In the genomic region with DNA sequence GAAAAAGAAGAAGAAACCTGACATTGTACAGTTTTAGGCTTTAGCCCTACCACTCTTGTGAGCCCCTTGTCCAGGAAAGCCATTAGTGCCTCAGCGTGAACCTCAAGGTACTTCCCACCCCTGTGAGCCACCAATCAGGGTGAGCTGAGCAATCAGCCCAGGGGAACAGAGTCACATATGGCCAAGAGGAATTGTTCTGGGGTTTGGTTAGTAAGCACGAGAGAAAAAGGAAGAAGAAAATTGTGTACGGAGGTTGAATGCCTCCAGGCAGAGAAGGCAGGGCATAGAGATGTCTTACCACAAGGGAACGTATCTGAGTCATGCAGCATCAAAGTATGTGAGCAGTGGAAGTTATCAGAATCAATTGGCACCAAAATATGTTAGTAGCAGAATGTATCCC, we compare ENCODE assay signal across 8 cellular contexts. TPM values are rescaled to one million over a fixed set of nuclear protein-coding genes. Genes with fewer than 3 reads are reported as not detected.
DNase-seq lines count a peak whose midpoint lies in the region; ATAC-seq and TF ChIP-seq lines count a peak whose summit lies in the region.

No MANE protein-coding gene starts in this region.

- peak overlapping the region; percentile 80 for H3K27ac ChIP-seq in VCaP

- DNase-seq in GM03348 (ENCODE audit: low spot score) (peak; percentile 57), myocyte (ENCODE audit: low read depth) (peak; percentile 34), NCI-H774 (lab: John Stamatoyannopoulos, UW) (no peak), NCI-H446 treated with DMSO at 0.1 percent for 48 hours (lab: John Stamatoyannopoulos, UW) (no peak)

- ATAC-seq in HG03460 (IDR thresholded peaks at IDR 0.05; ENCODE audit: unreplicated experiment) (peak; percentile 54), HG03039 (IDR thresholded peaks at IDR 0.05; ENCODE audit: unreplicated experiment) (no peak), GM18861 (IDR thresholded peaks at IDR 0.05; ENCODE audit: unreplicated experiment) (no peak)

- TF ChIP-seq CTCF in VCaP (conservative IDR thresholded peaks at IDR 0.05), result no peak

RNA-seq across cellular contexts. Expression of a gene that starts 33.0 kb away (rescaled TPM):
- 81.9 and 82.2 TPM in 2 replicates for total RNA-seq in myocyte
- polyA plus RNA-seq in myocyte (2012), result 16.5 TPM

Comparison
In these comparisons a context has a peak if more than half of its experiments do, and no peak if none do; other contexts are left out.
1. DNase-seq: peak in GM03348 (single experiment) and myocyte (single experiment); none in NCI-H774 (single experiment) and NCI-H446 treated with DMSO at 0.1 percent for 48 hours (single experiment).